30 cellular contexts compared by ENCODE assay signal in the genomic region with DNA sequence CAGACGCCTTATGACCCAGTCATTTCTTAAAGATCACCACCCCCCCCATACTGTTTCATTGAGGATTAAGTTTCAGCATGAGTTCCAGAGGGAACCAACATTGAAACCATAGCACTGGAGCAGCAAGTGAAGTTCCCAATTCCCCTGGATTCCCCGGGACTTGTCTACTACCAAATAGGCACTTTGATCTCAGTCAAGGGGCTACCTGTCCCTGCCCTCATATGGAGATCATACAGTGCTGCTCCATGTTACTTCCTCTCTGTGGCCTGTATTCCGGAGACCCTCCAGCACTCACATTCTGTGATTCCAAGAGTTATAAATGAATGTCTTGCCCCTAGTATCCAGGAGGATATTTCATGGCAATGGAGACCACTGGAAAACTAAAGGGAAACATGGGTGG. TPM values are rescaled to one million over a fixed set of nuclear protein-coding genes. Genes with fewer than 3 reads are reported as not detected.
A peak's percentile ranks its signal among the peaks of the same experiment; 100 is the strongest.
DNase-seq lines count a peak whose midpoint lies in the region; ATAC-seq and TF ChIP-seq lines count a peak whose summit lies in the region.
"Had no signal": no experiment of that assay in that cellular context is flagged by ENCODE, and none has a peak within 500 bp of the region (broad histone marks: within the 10 kb centered on the region; RNA-seq: fewer than 3 reads in every experiment).

No MANE protein-coding gene starts in this region.

- no peaks in the 10 kb centered on the region for H3K27me3 Mint-ChIP-seq in activated naive CD4-positive, alpha-beta T cell treated with anti-CD3 and anti-CD28 coated beads, Interleukin-2, amount 10 ng/mL, durations not matched to agents 7 days and 5 days
- no peaks in the 10 kb centered on the region for H3K27me3 Mint-ChIP-seq in naive thymus-derived CD4-positive, alpha-beta T cell
- H3K27me3 Mint-ChIP-seq: CD4-positive, CD25-positive, alpha-beta regulatory T cell; natural killer cell treated with Interleukin-12 subunit alpha and Interleukin-12 subunit beta and Interleukin-15 and Interleukin-18, amount 100 ng/mL, for 72 hours had no signal

- H3K9me3 Mint-ChIP-seq in activated naive CD4-positive, alpha-beta T cell treated with anti-CD3 and anti-CD28 coated beads, Interleukin-2, amount 10 ng/mL, durations not matched to agents 7 days and 5 days: no peaks in the 10 kb centered on the region
- peaks cover 0 to 6% (median 0%) of the 10 kb centered on the region in 11 donors for H3K9me3 Mint-ChIP-seq in naive thymus-derived CD4-positive, alpha-beta T cell
- H3K9me3 Mint-ChIP-seq: natural killer cell treated with Interleukin-12 subunit alpha and Interleukin-12 subunit beta and Interleukin-15 and Interleukin-18, amount 100 ng/mL, for 72 hours had no signal

- H3K27ac Mint-ChIP-seq in activated naive CD4-positive, alpha-beta T cell treated with anti-CD3 and anti-CD28 coated beads, Interleukin-2, amount 10 ng/mL, durations not matched to agents 7 days and 5 days: peak overlapping the region; percentile 24
- peak overlapping the region in 8 of 9 donors; percentile 0 to 94 (median 74) for H3K27ac Mint-ChIP-seq in naive thymus-derived CD4-positive, alpha-beta T cell
- H3K27ac Mint-ChIP-seq: natural killer cell treated with Interleukin-12 subunit alpha and Interleukin-12 subunit beta and Interleukin-15 and Interleukin-18, amount 100 ng/mL, for 72 hours had no signal

- POLR2A ChIA-PET in naive thymus-derived CD4-positive, alpha-beta T cell (lab: Charles Lee): no interaction called here

- ATAC-seq in naive thymus-derived CD4-positive, alpha-beta T cell: no peak
- ATAC-seq in HG02981 (IDR thresholded peaks at IDR 0.05; ENCODE audit: unreplicated experiment): no peak
- ATAC-seq in GM18907 (IDR thresholded peaks at IDR 0.05; ENCODE audit: unreplicated experiment): no peak
- ATAC-seq: A549; natural killer cell treated with Interleukin-12 subunit alpha and Interleukin-12 subunit beta and Interleukin-15 and Interleukin-18, amount 100 ng/mL, for 72 hours; stimulated activated naive CD8-positive, alpha-beta T cell treated with anti-CD3 and anti-CD28 coated beads, Interleukin-15, Interleukin-2, amounts not matched to agents 100 U/mL and 50 U/mL, for 24 hours had no signal

- peaks cover 30% of the 10 kb centered on the region for H3K4me1 Mint-ChIP-seq in activated naive CD4-positive, alpha-beta T cell treated with anti-CD3 and anti-CD28 coated beads, Interleukin-2, amount 10 ng/mL, durations not matched to agents 7 days and 5 days
- H3K4me1 Mint-ChIP-seq in naive thymus-derived CD4-positive, alpha-beta T cell: peaks cover 13 to 91% (median 85%) of the 10 kb centered on the region in 7 donors

- H3K27me3 ChIP-seq in naive thymus-derived CD4-positive, alpha-beta T cell (ENCODE audit: control insufficient read depth in 2 of 2, insufficient read depth in 2 of 2, low read length in 2 of 2): no peaks in the 10 kb centered on the region
- H3K27me3 ChIP-seq in subcutaneous abdominal adipose tissue (ENCODE audit: control insufficient read depth in 5 of 5, insufficient read depth in 4 of 5, low read length in 5 of 5): no peaks in the 10 kb centered on the region
- no peaks in the 10 kb centered on the region for H3K27me3 ChIP-seq in vagina
- H3K27me3 ChIP-seq: adrenal gland, brain microvascular endothelial cell, gastroesophageal sphincter had no signal

- CTCF ChIA-PET in activated naive CD4-positive, alpha-beta T cell treated with anti-CD3 and anti-CD28 coated beads, Interleukin-2, amount 10 ng/mL, durations not matched to agents 7 days and 5 days (lab: Charles Lee): interaction anchor here (1.6 kb wide), 1 partner anchor 84 kb away, joined by 4 read pairs; no protein-coding TSS in a partner anchor
- CTCF ChIA-PET in naive thymus-derived CD4-positive, alpha-beta T cell (lab: Charles Lee): no interaction called here

- DNase-seq in activated naive CD4-positive, alpha-beta T cell treated with anti-CD3 and anti-CD28 coated beads, Interleukin-2, amount 10 ng/mL, durations not matched to agents 7 days and 5 days: no peak
- DNase-seq in activated naive CD4-positive, alpha-beta T cell (lab: John Stamatoyannopoulos, UW): no peak
- DNase-seq in naive thymus-derived CD4-positive, alpha-beta T cell: no peak
- DNase-seq in vagina (ENCODE audit: extremely low spot score in 2 of 2): peak in 1 of 2 donors; percentile 84
- DNase-seq in NK-92 treated with Interleukin-12 subunit alpha and Interleukin-12 subunit beta, amount 100 ng/mL, for 24 hours (lab: John Stamatoyannopoulos, UW): no peak
- DNase-seq: activated CD4-positive, alpha-beta T cell treated with anti-CD3 and anti-CD28 coated beads for 48 hours; activated T-cell treated with anti-CD3 and anti-CD28 coated beads, Interleukin-2, amount 50 U/mL, for 48 hours; AML-193; brain microvascular endothelial cell; CD4-positive, CD25-positive, alpha-beta regulatory T cell; GM23248; hippocampal formation; IMR-90; left cardiac atrium; NCI-H2107; NCI-H345; NCI-H774; occipital lobe; stimulated activated naive CD8-positive, alpha-beta T cell treated with anti-CD3 and anti-CD28 coated beads, Interleukin-15, Interleukin-2, amounts not matched to agents 100 U/mL and 50 U/mL, for 24 hours; SW 1271; T1000; trophoblast cell had no signal

- TF ChIP-seq POLR2A in vagina (IDR thresholded peaks at IDR 0.05): no peak

- peak overlapping the region in 1 of 5 donors; percentile 40 for H3K9ac ChIP-seq in subcutaneous abdominal adipose tissue (ENCODE audit: low read length in 5 of 5)
- H3K9ac ChIP-seq: GM23248 had no signal

- peaks cover 53% of the 10 kb centered on the region for H3K36me3 Mint-ChIP-seq in activated naive CD4-positive, alpha-beta T cell treated with anti-CD3 and anti-CD28 coated beads, Interleukin-2, amount 10 ng/mL, durations not matched to agents 7 days and 5 days
- peaks cover 9 to 33% (median 26%) of the 10 kb centered on the region in 5 donors for H3K36me3 Mint-ChIP-seq in naive thymus-derived CD4-positive, alpha-beta T cell

- H3K9me3 ChIP-seq in naive thymus-derived CD4-positive, alpha-beta T cell (ENCODE audit: control insufficient read depth in 2 of 3, low read length in 3 of 3): no peaks in the 10 kb centered on the region
- H3K9me3 ChIP-seq in subcutaneous abdominal adipose tissue (ENCODE audit: control insufficient read depth in 5 of 5, low read length in 5 of 5): no peaks in the 10 kb centered on the region
- H3K9me3 ChIP-seq in vagina: no peaks in the 10 kb centered on the region
- H3K9me3 ChIP-seq: A549, adrenal gland, gastroesophageal sphincter had no signal

- peaks cover 0 to 21% of the 10 kb centered on the region in 2 donors for H3K4me1 ChIP-seq in naive thymus-derived CD4-positive, alpha-beta T cell (ENCODE audit: control insufficient read depth in 2 of 2, insufficient read depth in 2 of 2, low read length in 2 of 2)
- peaks cover 2 to 59% (median 43%) of the 10 kb centered on the region in 5 donors for H3K4me1 ChIP-seq in subcutaneous abdominal adipose tissue (ENCODE audit: control insufficient read depth in 5 of 5, insufficient read depth in 5 of 5, low read length in 5 of 5)
- peaks cover 53% of the 10 kb centered on the region for H3K4me1 ChIP-seq in vagina
- H3K4me1 ChIP-seq: A549 had no signal

- no peak overlapping the region for H3K27ac ChIP-seq in naive thymus-derived CD4-positive, alpha-beta T cell (ENCODE audit: low read depth, low read length)
- H3K27ac ChIP-seq in subcutaneous abdominal adipose tissue (ENCODE audit: low read depth, low read length) (peak overlapping the region; percentile 21), vagina (peak overlapping the region; percentile 76)
- H3K27ac ChIP-seq: A549, brain microvascular endothelial cell, GM23248 had no signal

- H3K4me3 ChIP-seq in naive thymus-derived CD4-positive, alpha-beta T cell (ENCODE audit: low read length): no peak overlapping the region
- H3K4me3 ChIP-seq in subcutaneous abdominal adipose tissue (ENCODE audit: low read depth in 1 of 5, low read length in 5 of 5) (no peak overlapping the region), vagina (no peak overlapping the region)
- H3K4me3 ChIP-seq: A549, adrenal gland, gastroesophageal sphincter, GM23248, skin epidermis had no signal

- no peak for TF ChIP-seq CTCF in vagina (IDR thresholded peaks at IDR 0.05)

- intact Hi-C loops in naive thymus-derived CD4-positive, alpha-beta T cell (cut with micrococcal nuclease): no loop called here
- intact Hi-C loops in vagina (cut with DNase I): no loop called here

- H3K36me3 ChIP-seq in naive thymus-derived CD4-positive, alpha-beta T cell (ENCODE audit: control insufficient read depth in 2 of 3, insufficient read depth in 3 of 3, low read length in 3 of 3): peaks cover 0 to 14% (median 0%) of the 10 kb centered on the region in 3 experiments
- H3K36me3 ChIP-seq in subcutaneous abdominal adipose tissue (ENCODE audit: control insufficient read depth in 5 of 5, insufficient read depth in 5 of 5, low read length in 5 of 5): no peaks in the 10 kb centered on the region
- no peaks in the 10 kb centered on the region for H3K36me3 ChIP-seq in vagina
- H3K36me3 ChIP-seq: adrenal gland, brain microvascular endothelial cell, gastroesophageal sphincter had no signal

- H3K4me3 Mint-ChIP-seq in activated naive CD4-positive, alpha-beta T cell treated with anti-CD3 and anti-CD28 coated beads, Interleukin-2, amount 10 ng/mL, durations not matched to agents 7 days and 5 days: no peak overlapping the region
- peak overlapping the region in 2 of 10 donors; percentile 42 to 49 for H3K4me3 Mint-ChIP-seq in naive thymus-derived CD4-positive, alpha-beta T cell
- H3K4me3 Mint-ChIP-seq: CD4-positive, CD25-positive, alpha-beta regulatory T cell; natural killer cell treated with Interleukin-12 subunit alpha and Interleukin-12 subunit beta and Interleukin-15 and Interleukin-18, amount 100 ng/mL, for 72 hours had no signal

RNA-seq across cellular contexts. Expression of gene RNF144A, which starts 42.5 kb away (rescaled TPM):
- 10 to 100 TPM; 40.0 to 74.4 (median 61.2) TPM for total RNA-seq in naive thymus-derived CD4-positive, alpha-beta T cell
- polyA plus RNA-seq in naive thymus-derived CD4-positive, alpha-beta T cell: 10 to 100 TPM; 21.2 to 23.5 TPM
- 17.2 TPM for total RNA-seq in vagina
